Comparison of ENCODE assay signal across 11 cellular contexts in the genomic region with DNA sequence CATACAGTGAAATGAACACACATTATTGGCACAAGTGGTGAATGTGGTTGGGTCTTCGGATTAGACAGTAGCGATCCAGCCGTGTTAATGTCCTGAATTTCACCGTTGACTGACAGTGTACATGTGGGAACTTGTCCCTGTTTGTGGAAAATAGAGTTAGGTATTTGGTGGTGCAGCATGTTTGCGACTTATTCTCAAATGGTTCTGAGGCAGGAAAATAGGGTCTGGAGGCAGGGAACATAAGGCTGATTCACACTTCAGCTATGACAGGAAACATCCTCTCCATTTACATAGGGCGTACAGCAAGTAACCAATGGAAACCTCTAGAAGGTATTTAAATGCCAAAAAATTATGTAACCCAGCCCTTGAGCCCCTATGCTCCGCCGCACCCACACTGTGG. TPM values are rescaled to one million over a fixed set of nuclear protein-coding genes. Genes with fewer than 3 reads are reported as not detected.
A peak's percentile ranks its signal among the peaks of the same experiment; 100 is the strongest.
DNase-seq lines count a peak whose midpoint lies in the region; ATAC-seq and TF ChIP-seq lines count a peak whose summit lies in the region.
"Had no signal": no experiment of that assay in that cellular context is flagged by ENCODE, and none has a peak within 500 bp of the region (broad histone marks: within the 10 kb centered on the region; RNA-seq: fewer than 3 reads in every experiment).

No MANE protein-coding gene starts in this region.

- H4K20me1 ChIP-seq in PC-3 (ENCODE audit: low read length) = no peaks in the 10 kb centered on the region

- 55 to 66% (median 61%) methylated on average over 8 of the region's 8 CpGs for WGBS in psoas muscle, 3 donors

- H3K27me3 Mint-ChIP-seq in T-helper 2 cell treated with Interferon-gamma antibody and Interleukin-4, amounts not matched to agents 5 μg/mL and 100 μg/mL, for 36 hours (ENCODE audit: low read depth) = peaks cover 9% of the 10 kb centered on the region

- H2AFZ ChIP-seq in PC-3 (ENCODE audit: low read length) = no peak overlapping the region

- H3K4me1 Mint-ChIP-seq in T-helper 2 cell treated with Interferon-gamma antibody and Interleukin-4, amounts not matched to agents 5 μg/mL and 100 μg/mL, for 36 hours (ENCODE audit: low read depth) = peaks cover 3% of the 10 kb centered on the region

- ATAC-seq in PC-3 (peak; percentile 42), esophagus mucosa (peak; percentile 1), psoas muscle (no peak)
- no peak for ATAC-seq in stimulated activated naive CD8-positive, alpha-beta T cell treated with anti-CD3 and anti-CD28 coated beads, Interleukin-15, Interleukin-2, amounts not matched to agents 100 U/mL and 50 U/mL, for 24 hours

- no peak overlapping the region for H3K27ac Mint-ChIP-seq in T-helper 2 cell treated with Interferon-gamma antibody and Interleukin-4, amounts not matched to agents 5 μg/mL and 100 μg/mL, for 36 hours

- no peak for DNase-seq in T-helper 2 cell treated with Interferon-gamma antibody and Interleukin-4, amounts not matched to agents 5 μg/mL and 100 μg/mL, for 36 hours (ENCODE audit: low spot score)
- no peak for DNase-seq in T-helper 2 cell
- peak; percentile 12 for DNase-seq in PC-3
- DNase-seq in psoas muscle = no peak
- DNase-seq in RPMI8226 = no peak
- DNase-seq in DMS114 treated with DMSO at 0.1 percent for 48 hours (lab: John Stamatoyannopoulos, UW; ENCODE audit: unreplicated experiment) = no peak
- no peak for DNase-seq in stimulated activated naive CD8-positive, alpha-beta T cell treated with anti-CD3 and anti-CD28 coated beads, Interleukin-15, Interleukin-2, amounts not matched to agents 100 U/mL and 50 U/mL, for 24 hours
- DNase-seq: tibial artery had no signal

- POLR2A ChIA-PET in PC-3 (lab: Charles Lee; ENCODE audit: unreplicated experiment) = no interaction called here

- no peaks in the 10 kb centered on the region for H3K9me2 ChIP-seq in PC-3 (replicated peaks; ENCODE audit: low read length)

- H3K36me3 ChIP-seq in PC-3 (ENCODE audit: low read depth, low read length) (no peaks in the 10 kb centered on the region), psoas muscle (ENCODE audit: insufficient read depth in 1 of 2, low read depth in 1 of 2) (no peaks in the 10 kb centered on the region)
- H3K36me3 ChIP-seq: tibial artery had no signal

- BruUV-seq in PC-3 (replicated peaks; lab: Mats Ljungman, UMichigan) = no TSS peak

- H3K4me3 Mint-ChIP-seq in T-helper 2 cell treated with Interferon-gamma antibody and Interleukin-4, amounts not matched to agents 5 μg/mL and 100 μg/mL, for 36 hours = peak overlapping the region; percentile 27

- CTCF ChIA-PET in PC-3 (lab: Charles Lee) = no interaction called here

- no peaks in the 10 kb centered on the region for H3F3A ChIP-seq in PC-3 (ENCODE audit: low read length, unreplicated experiment)

- H3K4me3 ChIP-seq in PC-3 (ENCODE audit: low read length) (no peak overlapping the region), psoas muscle (peak overlapping the region; percentile 21)

- intact Hi-C loops in PC-3 (cut with micrococcal nuclease) = no loop called here
- intact Hi-C loops in psoas muscle (cut with DNase I) = no loop called here

- no peak overlapping the region for H3K9ac ChIP-seq in PC-3 (ENCODE audit: low read length)

- no peaks in the 10 kb centered on the region for H3K9me3 ChIP-seq in PC-3 (ENCODE audit: low read length)
- H3K9me3 ChIP-seq in psoas muscle = no peaks in the 10 kb centered on the region
- H3K9me3 ChIP-seq: tibial artery had no signal

- no peaks in the 10 kb centered on the region for H3K36me3 Mint-ChIP-seq in T-helper 2 cell treated with Interferon-gamma antibody and Interleukin-4, amounts not matched to agents 5 μg/mL and 100 μg/mL, for 36 hours (ENCODE audit: low read depth)

- no peaks in the 10 kb centered on the region for H3K9me3 Mint-ChIP-seq in T-helper 2 cell treated with Interferon-gamma antibody and Interleukin-4, amounts not matched to agents 5 μg/mL and 100 μg/mL, for 36 hours

- H3K4me1 ChIP-seq in PC-3 (ENCODE audit: insufficient read depth, low read length) = no peaks in the 10 kb centered on the region
- no peaks in the 10 kb centered on the region for H3K4me1 ChIP-seq in psoas muscle

- H3K27me3 ChIP-seq in PC-3 (ENCODE audit: low read length) = no peaks in the 10 kb centered on the region
- no peaks in the 10 kb centered on the region for H3K27me3 ChIP-seq in psoas muscle (ENCODE audit: insufficient read depth in 3 of 3, low read length in 2 of 3)
- H3K27me3 ChIP-seq: tibial artery had no signal

- no peak overlapping the region for H3K4me2 ChIP-seq in PC-3 (ENCODE audit: low read length)

- no peaks in the 10 kb centered on the region for H3K79me2 ChIP-seq in PC-3 (ENCODE audit: low read length)

- TF ChIP-seq CTCF in PC-3 (conservative IDR thresholded peaks at IDR 0.05; ENCODE audit: low read depth, low read length) (no peak), psoas muscle (IDR thresholded peaks at IDR 0.05) (no peak)

- no peak overlapping the region for H3K27ac ChIP-seq in PC-3 (ENCODE audit: low read length)
- H3K27ac ChIP-seq in psoas muscle = no peak overlapping the region
- H3K27ac ChIP-seq: tibial artery had no signal

RNA-seq across cellular contexts. Expression of gene LGALS7B, which starts 4.2 kb away (rescaled TPM):
- total RNA-seq in PC-3 (2014; rRNA removed) (not detected in 2 replicates), esophagus mucosa (886 TPM), psoas muscle (not detected)
- polyA plus RNA-seq in psoas muscle = under 1 TPM in 1 of 3 donors, not detected in 2; 0.91 TPM
- total RNA-seq: activated CD8-positive, alpha-beta memory T cell treated with anti-CD3 and anti-CD28 coated beads for 36 hours had no signal
- polyA plus RNA-seq: AG04450 had no signal

RNA-seq across cellular contexts. Expression of gene LGALS4, which starts 19.6 kb away (rescaled TPM):
- total RNA-seq in PC-3 (2014; rRNA removed) (0.51 TPM in 1 of 2 replicates, not detected in the other), esophagus mucosa (0.40 TPM), psoas muscle (1 to 10 TPM in 2 of 4 donors, under 1 TPM in 2; 0.62 to 2.0 (median 0.98) TPM)
- polyA plus RNA-seq in psoas muscle = under 1 TPM; 0.31 to 0.77 (median 0.53) TPM

RNA-seq across cellular contexts. Expression of gene LGALS7, which starts 19.9 kb away (rescaled TPM):
- not detected in 2 replicates for total RNA-seq in PC-3 (2014; rRNA removed)
- 684 TPM for total RNA-seq in esophagus mucosa
- not detected for total RNA-seq in psoas muscle
- polyA plus RNA-seq in psoas muscle = not detected
- total RNA-seq: activated CD8-positive, alpha-beta memory T cell treated with anti-CD3 and anti-CD28 coated beads for 36 hours had no signal
- polyA plus RNA-seq: AG04450 had no signal

RNA-seq across cellular contexts. Expression of gene ECH1, which starts 38.4 kb away (rescaled TPM):
- total RNA-seq in PC-3 (2014; rRNA removed) = 41.8 and 78.9 TPM in 2 replicates
- total RNA-seq in esophagus mucosa = 182 TPM
- total RNA-seq in psoas muscle = 100 to 1,000 TPM; 279 to 572 (median 404) TPM
- polyA plus RNA-seq in psoas muscle = 100 to 1,000 TPM; 512 to 649 (median 601) TPM

RNA-seq across cellular contexts. Expression of gene CAPN12, which starts 48.9 kb away (rescaled TPM):
- total RNA-seq in PC-3 (2014; rRNA removed) = 3.8 and 5.5 TPM in 2 replicates
- total RNA-seq in esophagus mucosa = 2.2 TPM
- total RNA-seq in psoas muscle = under 1 TPM; 0.32 to 0.64 (median 0.52) TPM
- under 1 TPM; 0.27 to 0.35 (median 0.34) TPM for polyA plus RNA-seq in psoas muscle

Comparison
In these comparisons a context has a peak if more than half of its experiments do, and no peak if none do; other contexts are left out.
1. ATAC-seq: peak in PC-3 (single experiment) and esophagus mucosa (single experiment); none in psoas muscle (0 of 4) and stimulated activated naive CD8-positive, alpha-beta T cell treated with anti-CD3 and anti-CD28 coated beads, Interleukin-15, Interleukin-2, amounts not matched to agents 100 U/mL and 50 U/mL, for 24 hours (single experiment).
2. RNA of gene LGALS7B, which starts 4.2 kb away (total RNA-seq): 886 TPM in esophagus mucosa (single experiment); not detected in PC-3 and not detected in psoas muscle; every median in the first group is over 100 times any median in the second.
3. RNA of gene LGALS7, which starts 19.9 kb away (total RNA-seq): 684 TPM in esophagus mucosa (single experiment); not detected in PC-3 and not detected in psoas muscle; every median in the first group is over 100 times any median in the second.